8 cellular contexts compared by ENCODE assay signal in genomic region chr10:111756541-111757061, GRCh38.
DNase-seq lines count a peak whose midpoint lies in the region; ATAC-seq and TF ChIP-seq lines count a peak whose summit lies in the region.

No MANE protein-coding gene starts in this region.

- H3K27me3 ChIP-seq in left ventricle myocardium inferior (ENCODE audit: low read depth) (peaks cover 21% of the 10 kb centered on the region), smooth muscle cell (ENCODE audit: low read depth) (peaks cover 29% of the 10 kb centered on the region)

- H3K36me3 ChIP-seq in left ventricle myocardium inferior (no peaks in the 10 kb centered on the region), smooth muscle cell (ENCODE audit: low read depth) (no peaks in the 10 kb centered on the region)

- peak; percentile 84 for ATAC-seq in HG02885 (IDR thresholded peaks at IDR 0.05; ENCODE audit: poor library complexity, unreplicated experiment)

- TF ChIP-seq CTCF in left ventricle myocardium inferior (IDR thresholded peaks at IDR 0.05; ENCODE audit: borderline replicate concordance) = peak; percentile 61
- peak; percentile 42 for TF ChIP-seq CTCF in smooth muscle cell (IDR thresholded peaks at IDR 0.05; ENCODE audit: borderline replicate concordance, insufficient read depth, poor library complexity, severe bottlenecking)

- no peaks in the 10 kb centered on the region for H3F3A ChIP-seq in smooth muscle cell (ENCODE audit: low read depth)

- WGBS in smooth muscle cell (ENCODE audit: low lambda C conversion rate) = 29% methylated on average over 10 of the region's 10 CpGs

- H4K20me1 ChIP-seq in smooth muscle cell (ENCODE audit: low read depth) = no peaks in the 10 kb centered on the region

- H2AFZ ChIP-seq in smooth muscle cell (ENCODE audit: low read depth) = no peak overlapping the region

- H3K9me3 ChIP-seq in left ventricle myocardium inferior (replicated peaks) = peaks cover 6% of the 10 kb centered on the region
- no peaks in the 10 kb centered on the region for H3K9me3 ChIP-seq in smooth muscle cell (replicated peaks; ENCODE audit: low read depth)

- H3K27ac ChIP-seq in left ventricle myocardium inferior (replicated peaks) (no peak overlapping the region), smooth muscle cell (ENCODE audit: low read depth) (no peak overlapping the region)

- DNase-seq in A172 (ENCODE audit: low spot score) = peak; percentile 4
- peak; percentile 6 for DNase-seq in ELR (ENCODE audit: low read depth)
- DNase-seq in SHP77 treated with DMSO at 0.1 percent for 48 hours (lab: John Stamatoyannopoulos, UW) = peak; percentile 36
- DNase-seq in left ventricle myocardium inferior = peak; percentile 15
- DNase-seq in smooth muscle cell (lab: John Stamatoyannopoulos, UW; ENCODE audit: unreplicated experiment) = no peak
- no peak for DNase-seq in NCI-H2029 treated with DMSO at 0.1 percent for 48 hours (lab: John Stamatoyannopoulos, UW)
- DNase-seq in dermis blood vessel endothelial cell = no peak

- H3K4me1 ChIP-seq in left ventricle myocardium inferior = no peaks in the 10 kb centered on the region
- H3K4me1 ChIP-seq in smooth muscle cell (ENCODE audit: low read depth) = no peaks in the 10 kb centered on the region

- intact Hi-C loops in left ventricle myocardium inferior (cut with micrococcal nuclease) = no loop called here

- H3K4me2 ChIP-seq in smooth muscle cell = no peak overlapping the region

- no peak overlapping the region for H3K4me3 ChIP-seq in left ventricle myocardium inferior
- H3K4me3 ChIP-seq in smooth muscle cell = no peak overlapping the region

- H3K79me2 ChIP-seq in smooth muscle cell (ENCODE audit: low read depth) = no peaks in the 10 kb centered on the region

- no peak overlapping the region for H3K9ac ChIP-seq in smooth muscle cell (ENCODE audit: low read depth)

Comparison
In these comparisons a context has a peak if more than half of its experiments do, and no peak if none do; other contexts are left out.
1. DNase-seq: peak in A172 (single experiment), ELR (single experiment), SHP77 treated with DMSO at 0.1 percent for 48 hours (single experiment) and left ventricle myocardium inferior (single experiment); none in smooth muscle cell (single experiment), NCI-H2029 treated with DMSO at 0.1 percent for 48 hours (single experiment) and dermis blood vessel endothelial cell (single experiment).